8 cellular contexts compared by ENCODE assay signal in genomic region chr6:57089687-57090457, GRCh38. TPM values are rescaled to one million over a fixed set of nuclear protein-coding genes. Genes with fewer than 3 reads are reported as not detected.
DNase-seq lines count a peak whose midpoint lies in the region; ATAC-seq, FAIRE-seq and TF ChIP-seq lines count a peak whose summit lies in the region.

Gene ZNF451 (plus strand): TSS chr6:57090188. CDS start chr6:57090254, 66 bp downstream.

- no peak within 1 kb of the TSS for H4K5ac ChIP-seq in H1 (ENCODE audit: insufficient read length, low read depth, low read length)

- H3K9me3 ChIP-seq in H1 (ENCODE audit: insufficient read depth in 2 of 2, low read depth in 1 of 2, low read length in 1 of 2) (no peaks in the 10 kb centered on the region), mesenchymal stem cell (ENCODE audit: control insufficient read depth, low read length) (no peaks in the 10 kb centered on the region)

- CTCF ChIA-PET in H1 (lab: Charles Lee; ENCODE audit: partially characterized antibody) = interaction anchor here (0.6 kb wide), 1 partner anchor 430 kb away, joined by 5 read pairs; no protein-coding TSS in a partner anchor

- H3K23ac ChIP-seq in H1 (ENCODE audit: insufficient read length) = no peak within 1 kb of the TSS
- no peak within 1 kb of the TSS for H3K23ac ChIP-seq in mesenchymal stem cell (ENCODE audit: low read length in 2 of 2)

- H4K91ac ChIP-seq in H1 (replicated peaks; ENCODE audit: insufficient read length, low read length) (no peak within 1 kb of the TSS), mesenchymal stem cell (ENCODE audit: low read length) (peak within 1 kb of the TSS; percentile 39)

- H2BK5ac ChIP-seq in H1 (ENCODE audit: low read depth, low read length) = no peak within 1 kb of the TSS
- H2BK5ac ChIP-seq in mesenchymal stem cell (ENCODE audit: low read depth, low read length, poor library complexity, severe bottlenecking) = peak within 1 kb of the TSS; percentile 79

- peak; percentile 95 for DNase-seq in COLO829 (ENCODE audit: low spot score)
- peak; percentile 95 for DNase-seq in HTR-8/SVneo (ENCODE audit: insufficient read length, low spot score)
- DNase-seq in NOMO-1 treated with dmso at 0.1 percent for 144 hours (lab: John Stamatoyannopoulos, UW; ENCODE audit: unreplicated experiment) = peak; percentile 94
- DNase-seq in activated CD8-positive, alpha-beta memory T cell treated with anti-CD3 and anti-CD28 coated beads for 48 hours (ENCODE audit: low read depth in 2 of 3, low spot score in 2 of 3) = peak; percentile 86 to 93 (median 88)
- peak; percentile 82 to 98 for DNase-seq in H1 (ENCODE audit: low read depth in 1 of 2, low spot score in 2 of 2)
- DNase-seq in mesenchymal stem cell = peak; percentile 98
- DNase-seq in stimulated activated CD8-positive, alpha-beta memory T cell treated with anti-CD3 and anti-CD28 coated beads, Interleukin-12 subunit alpha, Interleukin-12 subunit beta, amount 100 ng/mL, for 4 hours (ENCODE audit: low read depth) = peak; percentile 95

- H3K14ac ChIP-seq in H1 (ENCODE audit: insufficient read length) = no peak within 1 kb of the TSS
- peak within 1 kb of the TSS in 1 of 2 experiments; percentile 55 for H3K14ac ChIP-seq in mesenchymal stem cell (ENCODE audit: low read length in 2 of 2)

- ATAC-seq in GM21367 (IDR thresholded peaks at IDR 0.05; ENCODE audit: unreplicated experiment) = peak; percentile 90

- H3K79me1 ChIP-seq in H1 (ENCODE audit: low read depth, low read length) (no peaks in the 10 kb centered on the region), mesenchymal stem cell (replicated peaks; ENCODE audit: low read length, poor library complexity, severe bottlenecking) (no peaks in the 10 kb centered on the region)

- H3K4me3 ChIP-seq in H1 (ENCODE audit: extremely low read depth in 1 of 4, insufficient read depth in 2 of 4, low read depth in 3 of 4, low read length in 4 of 4) (peak within 1 kb of the TSS; percentile 39 to 64 (median 58)), mesenchymal stem cell (ENCODE audit: insufficient read depth in 1 of 2, low read depth in 1 of 2, low read length in 2 of 2) (peak within 1 kb of the TSS; percentile 77 to 91)

- peaks cover 0 to 6% of the 10 kb centered on the region in 2 experiments for H4K20me1 ChIP-seq in H1 (replicated peaks in 1 of 2; ENCODE audit: control insufficient read depth in 1 of 2, insufficient read depth in 2 of 2, low read length in 2 of 2)

- H3K18ac ChIP-seq in H1 (ENCODE audit: extremely low read depth, low read length) (no peak within 1 kb of the TSS), mesenchymal stem cell (ENCODE audit: low read depth in 1 of 2, low read length in 2 of 2) (peak within 1 kb of the TSS; percentile 62 to 89)

- FAIRE-seq in HTR-8/SVneo (lab: Jason Lieb, UNC) = peak; percentile 95
- no peak for FAIRE-seq in H1 (lab: Jason Lieb, UNC)

- TF ChIP-seq CTCF in H1 (IDR thresholded peaks at IDR 0.05; ENCODE audit: control extremely low read depth in 1 of 3, insufficient read depth in 1 of 3, low read depth in 1 of 3, low read length in 3 of 3) = no peak

- no peak for TF ChIP-seq EP300 in H1 (IDR thresholded peaks at IDR 0.05; ENCODE audit: borderline replicate concordance in 1 of 2, low read depth in 2 of 2, low read length in 2 of 2)

- H2BK12ac ChIP-seq in H1 (ENCODE audit: low read depth, low read length) = no peak within 1 kb of the TSS
- no peak within 1 kb of the TSS for H2BK12ac ChIP-seq in mesenchymal stem cell (ENCODE audit: low read length in 2 of 2)

- H3K4me2 ChIP-seq in H1 (ENCODE audit: insufficient read depth in 1 of 2, low read depth in 2 of 2, low read length in 2 of 2) (peak within 1 kb of the TSS; percentile 45 to 65), mesenchymal stem cell (ENCODE audit: low read length, poor library complexity, severe bottlenecking) (peak within 1 kb of the TSS; percentile 76)

- TF ChIP-seq RAD21 in H1 (IDR thresholded peaks at IDR 0.05 in 1 of 2, conservative IDR thresholded peaks at IDR 0.05 in 1 of 2; ENCODE audit: low read depth in 2 of 2, low read length in 2 of 2) = 0 out of 4 replicates have a peak, but pooled peaks of 1 of the 2 experiments have one; percentile 2

- no peaks in the 10 kb centered on the region for H3K23me2 ChIP-seq in H1 (ENCODE audit: low read depth, low read length)

- H2BK20ac ChIP-seq in H1 (ENCODE audit: low read length) = no peak within 1 kb of the TSS

- H3K56ac ChIP-seq in H1 (replicated peaks; ENCODE audit: insufficient read length, low read depth, low read length) = no peak within 1 kb of the TSS

- H2BK120ac ChIP-seq in H1 (replicated peaks; ENCODE audit: low read depth, low read length) (no peak within 1 kb of the TSS), mesenchymal stem cell (ENCODE audit: low read depth, low read length) (peak within 1 kb of the TSS; percentile 49)

- TF ChIP-seq POLR2A in H1 (IDR thresholded peaks at IDR 0.05; ENCODE audit: control extremely low read depth in 1 of 2, low read depth in 2 of 2, low read length in 2 of 2) = peak; percentile 80 to 82

- H3K36me3 ChIP-seq in H1 (ENCODE audit: control insufficient read depth in 2 of 4, insufficient read depth in 4 of 4, low read length in 3 of 4) = peaks cover 0 to 21% (median 0%) of the 10 kb centered on the region in 4 experiments; a peak in 3 of 8 replicates
- H3K36me3 ChIP-seq in mesenchymal stem cell (ENCODE audit: control insufficient read depth in 1 of 2, insufficient read depth in 2 of 2, low read depth in 1 of 2, low read length in 2 of 2) = peaks cover 0 to 22% of the 10 kb centered on the region in 2 experiments

- peaks cover 0 to 35% of the 10 kb centered on the region in 2 experiments; a peak in 3 of 4 replicates for H3K79me2 ChIP-seq in H1 (ENCODE audit: control insufficient read depth in 1 of 2, insufficient read depth in 2 of 2, low read length in 2 of 2)

- H2BK15ac ChIP-seq in H1 (ENCODE audit: low read length) = peak within 1 kb of the TSS; percentile 84; the same call in 1 of the 2 replicates
- H2BK15ac ChIP-seq in mesenchymal stem cell (ENCODE audit: low read depth, poor library complexity, severe bottlenecking) = peak within 1 kb of the TSS; percentile 67

- H3K4me1 ChIP-seq in H1 (replicated peaks in 1 of 4; ENCODE audit: control insufficient read depth in 3 of 4, insufficient read depth in 4 of 4, low read length in 3 of 4) (peaks cover 2 to 4% (median 3%) of the 10 kb centered on the region in 4 experiments; a peak in 5 of 7 replicates), mesenchymal stem cell (ENCODE audit: control insufficient read depth, insufficient read depth, low read depth, low read length) (peaks cover 1% of the 10 kb centered on the region)

- WGBS in H1 (ENCODE audit: extremely low coverage in 1 of 2, insufficient coverage in 1 of 2, insufficient read length in 1 of 2, insufficient replicate concordance in 2 of 2, low coverage in 1 of 2, low lambda C conversion rate in 2 of 2, missing lambda C conversion rate in 1 of 2), 2 experiments = 2% methylated on average over 43 of the region's 58 CpGs; no CpG with 5 or more reads in 1 of the 2 experiments
- WGBS in mesenchymal stem cell = under 1% methylated on average over 32 of the region's 58 CpGs

- H2AK5ac ChIP-seq in H1 (ENCODE audit: low read depth, low read length) (no peak within 1 kb of the TSS), mesenchymal stem cell (ENCODE audit: low read length, severe bottlenecking) (no peak within 1 kb of the TSS)

- H3K4ac ChIP-seq in H1 (replicated peaks; ENCODE audit: insufficient read length, low read depth, low read length) (no peak within 1 kb of the TSS), mesenchymal stem cell (ENCODE audit: low read depth in 1 of 2, low read length in 2 of 2) (peak within 1 kb of the TSS in 1 of 2 experiments; percentile 30)

- H3K27me3 ChIP-seq in H1 (replicated peaks in 1 of 4; ENCODE audit: control insufficient read depth in 3 of 4, extremely low read depth in 1 of 4, insufficient read depth in 3 of 4, low read length in 3 of 4) (no peaks in the 10 kb centered on the region), mesenchymal stem cell (ENCODE audit: control insufficient read depth in 1 of 2, insufficient read depth in 1 of 2, low read length in 2 of 2) (no peaks in the 10 kb centered on the region)

- H3K27ac ChIP-seq in H1 (ENCODE audit: low read depth, low read length) = peak within 1 kb of the TSS; percentile 68
- H3K27ac ChIP-seq in mesenchymal stem cell (ENCODE audit: low read length, poor library complexity, severe bottlenecking) = peak within 1 kb of the TSS; percentile 78

- POLR2A ChIA-PET in H1 (lab: Charles Lee; ENCODE audit: partially characterized antibody) = interaction anchor here (0.9 to 1.1 kb wide), 3 partner anchors 12 to 132 kb away, joined by 3 read pairs; partner anchors contain the start of gene RAB23

- H2AFZ ChIP-seq in H1 (ENCODE audit: low read length) = 0 out of 2 replicates have a peak within 1 kb of the TSS, but pooled peaks have one; percentile 65
- H2AFZ ChIP-seq in mesenchymal stem cell (ENCODE audit: low read depth, low read length) = peak within 1 kb of the TSS; percentile 76

- peak within 1 kb of the TSS; percentile 77 for H4K8ac ChIP-seq in H1 (ENCODE audit: extremely low read depth, insufficient read depth, low read length)
- peak within 1 kb of the TSS; percentile 77 for H4K8ac ChIP-seq in mesenchymal stem cell (ENCODE audit: low read length)

- H3K9ac ChIP-seq in H1 (replicated peaks in 1 of 4; ENCODE audit: extremely low read depth in 1 of 4, low read depth in 3 of 4, low read length in 3 of 4) = peak within 1 kb of the TSS; percentile 72 to 90 (median 81)
- H3K9ac ChIP-seq in mesenchymal stem cell (ENCODE audit: low read length) = peak within 1 kb of the TSS; percentile 89

TF ChIP-seq in H1, 55 proteins besides CTCF, POLR2A, EP300 and RAD21 (continues in another document):
- TF ChIP-seq TCF12 (IDR thresholded peaks at IDR 0.05; ENCODE audit: low read depth, low read length) (peak; percentile 83), TBP (IDR thresholded peaks at IDR 0.05; ENCODE audit: low read depth, low read length) (peak; percentile 76), CHD2 (IDR thresholded peaks at IDR 0.05; ENCODE audit: low read length) (peak; percentile 37; the same call in 1 of the 2 replicates), PHF8 (conservative IDR thresholded peaks at IDR 0.05; ENCODE audit: low read depth, low read length) (peak; percentile 46; the same call in 1 of the 2 replicates)

RNA-seq across cellular contexts. Expression of gene ZNF451, which starts in this region (rescaled TPM):
- total RNA-seq in H1 (2021; fragmentation: NEBNext Ultra II Directional; extraction: Animal tissue kit (Norgen Biotek cat#: 25700)) = 49.4 and 56.8 TPM in 2 replicates
- 7.0 and 10.7 TPM in 2 replicates for polyA plus RNA-seq in H1 (2011; rRNA removed)
- 17.3 TPM for polyA plus RNA-seq in H1 (2011; cell fraction: cytosol; rRNA removed)
- polyA plus RNA-seq in H1 (2011; cell fraction: nucleus; rRNA removed) = 18.5 TPM
- polyA plus RNA-seq in H1 (2012, experiment 1 of 2) = 9.7 to 20.7 TPM (median 14.4 TPM) in 4 replicates
- polyA plus RNA-seq in H1 (2012, experiment 2 of 2) = 1.2 TPM
- 18.4 TPM for polyA plus RNA-seq in H1 (2013, experiment 1 of 2)
- polyA plus RNA-seq in H1 (2013, experiment 2 of 2) = 16.5 TPM
- polyA minus RNA-seq in H1 (2011; rRNA and poly(A)+ RNA removed) = 59.7 and 75.9 TPM in 2 replicates
- polyA minus RNA-seq in H1 (2011; cell fraction: cytosol; rRNA and poly(A)+ RNA removed) = 41.0 TPM
- 134 TPM for polyA minus RNA-seq in H1 (2011; cell fraction: nucleus; rRNA and poly(A)+ RNA removed)
- polyA plus RNA-seq in mesenchymal stem cell (2013, experiment 1 of 2) = 13.2 TPM
- polyA plus RNA-seq in mesenchymal stem cell (2013, experiment 2 of 2) = 13.0 TPM

Comparison
In these comparisons a context has a peak if more than half of its experiments do, and no peak if none do; other contexts are left out.
1. Peak in every context shown above with its lines: DNase-seq, ATAC-seq, H3K4me3 ChIP-seq and H3K27ac ChIP-seq.